In genomic region chr9:30964332-30964731, GRCh38 we compare ENCODE assay signal across 34 cellular contexts.
"Had no signal": no experiment of that assay in that cellular context is flagged by ENCODE, and none has a peak within 500 bp of the region (broad histone marks: within the 10 kb centered on the region; RNA-seq: fewer than 3 reads in every experiment).

No MANE protein-coding gene starts in this region.

- H3K4me3 ChIP-seq: MG63 had no signal

- DNase-seq: Karpas-422, Kasumi-1, MG63, MM.1S, MV-4-11, NCI-H1048, NCI-H1092, NCI-H1092 treated with DMSO at 0.1 percent for 48 hours, NCI-H1105, NCI-H1105 treated with DMSO at 0.1 percent for 48 hours, NCI-H1417, NCI-H1417 treated with DMSO at 0.1 percent for 48 hours, NCI-H1436, NCI-H1436 treated with DMSO at 0.1 percent for 48 hours, NCI-H146, NCI-H1694, NCI-H1694 treated with DMSO at 0.1 percent for 48 hours, NCI-H187, NCI-H187 treated with DMSO at 0.1 percent for 48 hours, NCI-H1930, NCI-H2029, NCI-H2029 treated with DMSO at 0.1 percent for 48 hours, NCI-H2081, NCI-H2081 treated with DMSO at 0.1 percent for 48 hours, NCI-H2107, NCI-H2171, NCI-H2171 treated with DMSO at 0.1 percent for 48 hours, NCI-H2227 treated with DMSO at 0.1 percent for 48 hours, NCI-H226, NCI-H345, NCI-H446, NCI-H446 treated with DMSO at 0.1 percent for 48 hours, NCI-H510A had no signal

- H3K27me3 ChIP-seq: MG63 had no signal

- H3K4me2 ChIP-seq: KMS-11 had no signal

- H3K36me3 ChIP-seq: MG63 had no signal

- H3K9me3 ChIP-seq: MG63 had no signal

- H3K27ac ChIP-seq: KMS-11 had no signal

- H3K9ac ChIP-seq: KMS-11 had no signal
